In the genomic region with DNA sequence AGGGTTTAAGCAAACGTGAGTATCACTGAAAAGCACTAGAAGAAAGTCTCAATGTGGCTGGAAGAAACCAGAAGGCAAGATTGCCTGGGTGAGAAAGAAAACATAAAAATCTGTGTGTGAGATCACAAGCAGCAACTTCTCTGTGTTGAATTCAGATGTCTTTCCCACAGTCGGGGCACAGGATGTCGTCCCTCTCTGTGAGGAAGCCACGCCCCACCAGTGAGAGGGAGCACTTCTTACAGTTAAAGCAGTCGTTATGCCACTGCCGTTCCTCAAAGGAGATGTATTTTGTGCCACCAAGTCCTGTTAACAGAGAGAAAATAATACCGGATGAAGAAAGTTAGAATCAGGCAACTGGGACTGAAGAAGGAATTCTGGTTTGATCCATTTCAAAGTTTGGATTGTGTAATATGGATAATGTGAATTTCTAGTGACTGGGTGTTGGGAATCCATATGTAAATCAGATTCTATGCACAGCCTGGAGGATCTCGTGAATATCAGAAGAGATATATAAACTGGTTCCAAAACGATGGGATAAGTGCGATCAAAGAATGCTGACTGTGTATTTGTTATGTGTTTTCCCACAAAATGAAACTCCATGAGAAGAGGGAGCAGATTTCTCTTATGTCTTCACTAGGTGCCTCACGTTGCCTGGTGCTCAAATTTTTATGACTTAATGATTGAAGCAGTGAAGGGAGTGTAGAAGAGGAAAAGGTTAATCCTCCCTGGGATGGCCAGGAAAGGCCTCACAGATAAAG, we compare ENCODE assay signal across 1 cellular context.
TF ChIP-seq lines count a peak whose summit lies in the region.

No MANE protein-coding gene starts in this region.

TF ChIP-seq in HepG2, 621 proteins besides CTCF, POLR2A, EP300 and RAD21:
- TF ChIP-seq MAFF (IDR thresholded peaks at IDR 0.05; ENCODE audit: low read depth, low read length) (peak; percentile 82), KDM3A (CRISPR knock-in tag; IDR thresholded peaks at IDR 0.05; ENCODE audit: low read depth) (no peak), MAFK (conservative IDR thresholded peaks at IDR 0.05 in 1 of 2, IDR thresholded peaks at IDR 0.05 in 1 of 2; ENCODE audit: low read length in 2 of 2) (peak; percentile 75 to 87), NR1H2 (CRISPR knock-in tag; IDR thresholded peaks at IDR 0.05; ENCODE audit: borderline replicate concordance, low read depth) (no peak)
